Comparison of ENCODE assay signal across 26 cellular contexts in genomic region chr11:102617491-102618026, GRCh38. TPM values are rescaled to one million over a fixed set of nuclear protein-coding genes. Genes with fewer than 3 reads are reported as not detected.
DNase-seq lines count a peak whose midpoint lies in the region; ATAC-seq, FAIRE-seq and TF ChIP-seq lines count a peak whose summit lies in the region.
"Had no signal": no experiment of that assay in that cellular context is flagged by ENCODE, and none has a peak within 500 bp of the region (broad histone marks: within the 10 kb centered on the region; RNA-seq: fewer than 3 reads in every experiment).

No MANE protein-coding gene starts in this region.

- FAIRE-seq in A549 (lab: Jason Lieb, UNC): no peak

- peaks cover 0 to 6% (median 3%) of the 10 kb centered on the region in 3 donors for H3K4me1 Mint-ChIP-seq in T-cell

- no peaks in the 10 kb centered on the region for H3K9me3 Mint-ChIP-seq in T-cell
- H3K9me3 Mint-ChIP-seq: CD4-positive, CD25-positive, alpha-beta regulatory T cell; GM23338; T-helper 1 cell treated with Interleukin-12 subunit alpha and Interleukin-12 subunit beta and Interleukin-4 antibody, amounts not matched to agents 30 μg/mL and 1 μg/mL, for 36 hours had no signal

- DNase-seq in A549 (ENCODE audit: low read depth in 1 of 2, low spot score in 1 of 2): no peak
- peak; percentile 71 to 94 for DNase-seq in HAP-1 (ENCODE audit: low spot score in 2 of 2)
- peak; percentile 8 for DNase-seq in NCI-H345 treated with DMSO at 0.1 percent for 48 hours (lab: John Stamatoyannopoulos, UW; ENCODE audit: unreplicated experiment)
- peak; percentile 24 for DNase-seq in epithelial cell of esophagus (ENCODE audit: low read depth)
- no peak for DNase-seq in NCI-H2196 (lab: John Stamatoyannopoulos, UW; ENCODE audit: unreplicated experiment)
- DNase-seq in stimulated activated CD8-positive, alpha-beta memory T cell treated with anti-CD3 and anti-CD28 coated beads, Interleukin-4, amount 100 ng/mL, for 48 hours: no peak
- no peak for DNase-seq in Right ventricle myocardium superior
- DNase-seq in T-cell: no peak
- DNase-seq: CD4-positive, CD25-positive, alpha-beta regulatory T cell; COR-L47; DMS 273 treated with DMSO at 0.1 percent for 48 hours; Karpas-422; NCI-H1694 treated with DMSO at 0.1 percent for 48 hours; NCI-H2081 treated with DMSO at 0.1 percent for 48 hours; NCI-H2227 treated with DMSO at 0.1 percent for 48 hours; NCI-H524; NK-92 treated with Interleukin-12 subunit alpha and Interleukin-12 subunit beta, amount 100 ng/mL, for 24 hours; Peyer's patch; SJCRH30 had no signal

- POLR2A ChIA-PET in A549 (lab: Yijun Ruan, JAX) (no interaction called here), T-cell (lab: Charles Lee) (no interaction called here)

- no peak overlapping the region for H3K27ac ChIP-seq in A549
- H3K27ac ChIP-seq: Peyer's patch, SJCRH30 had no signal

- no peak for TF ChIP-seq CTCF in A549 (IDR thresholded peaks at IDR 0.05)
- no peak for TF ChIP-seq CTCF in epithelial cell of esophagus (IDR thresholded peaks at IDR 0.05; ENCODE audit: insufficient read depth, low read depth, low read length, missing control alignments)

- H3K27me3 Mint-ChIP-seq in T-cell: peaks cover 0 to 9% of the 10 kb centered on the region in 2 donors

- no peak for TF ChIP-seq RAD21 in A549 (conservative IDR thresholded peaks at IDR 0.05 in 1 of 2, IDR thresholded peaks at IDR 0.05 in 1 of 2)

- H3K4me1 ChIP-seq in A549: peaks cover 36% of the 10 kb centered on the region
- peaks cover 45% of the 10 kb centered on the region for H3K4me1 ChIP-seq in HAP-1
- H3K4me1 ChIP-seq: SJCRH30 had no signal

- TF ChIP-seq POLR2A in A549 (IDR thresholded peaks at IDR 0.05; ENCODE audit: low read length): no peak

- no peak overlapping the region for H3K4me3 Mint-ChIP-seq in T-cell
- H3K4me3 Mint-ChIP-seq: CD4-positive, CD25-positive, alpha-beta regulatory T cell; GM23338; T-helper 1 cell treated with Interleukin-12 subunit alpha and Interleukin-12 subunit beta and Interleukin-4 antibody, amounts not matched to agents 30 μg/mL and 1 μg/mL, for 36 hours had no signal

- ATAC-seq in A549: no peak
- ATAC-seq in Right ventricle myocardium superior (ENCODE audit: poor library complexity): no peak
- no peak for ATAC-seq in T-cell (replicated peaks in 1 of 4)
- ATAC-seq: GM23338, HCT116 had no signal

- H3K36me3 Mint-ChIP-seq in T-cell: no peaks in the 10 kb centered on the region
- H3K36me3 Mint-ChIP-seq: CD4-positive, CD25-positive, alpha-beta regulatory T cell had no signal

- CTCF ChIA-PET in A549 (lab: Yijun Ruan, JAX): interaction anchor here (0.8 to 2.2 kb wide), 2 partner anchors 49 to 242 kb away, joined by 4 to 8 read pairs; no protein-coding TSS in a partner anchor
- CTCF ChIA-PET in T-cell (lab: Charles Lee): no interaction called here

- H3K27ac Mint-ChIP-seq in T-cell: no peak overlapping the region
- H3K27ac Mint-ChIP-seq: CD4-positive, CD25-positive, alpha-beta regulatory T cell; GM23338; T-helper 1 cell treated with Interleukin-12 subunit alpha and Interleukin-12 subunit beta and Interleukin-4 antibody, amounts not matched to agents 30 μg/mL and 1 μg/mL, for 36 hours had no signal

- WGBS in A549 (ENCODE audit: missing lambda C conversion rate): 83% methylated on average over 1 of the region's 1 CpG

- intact Hi-C loops in Right ventricle myocardium superior (cut with DNase I): no loop called here

- no peak for TF ChIP-seq EP300 in A549 (IDR thresholded peaks at IDR 0.05)

- H3K4me2 ChIP-seq in A549: no peak overlapping the region
- H3K4me2 ChIP-seq: GM23338 had no signal

- no peaks in the 10 kb centered on the region for H3K36me3 ChIP-seq in HAP-1 (replicated peaks)
- H3K36me3 ChIP-seq: Peyer's patch, SJCRH30 had no signal

- H3K4me3 ChIP-seq in A549 (no peak overlapping the region), HAP-1 (no peak overlapping the region), epithelial cell of esophagus (ENCODE audit: low read length) (no peak overlapping the region)
- H3K4me3 ChIP-seq: GM23338, Peyer's patch, SJCRH30 had no signal

- H3K9me3 ChIP-seq in A549 (no peaks in the 10 kb centered on the region), HAP-1 (no peaks in the 10 kb centered on the region)
- H3K9me3 ChIP-seq: Peyer's patch, SJCRH30 had no signal

- no peaks in the 10 kb centered on the region for H3K27me3 ChIP-seq in HAP-1 (ENCODE audit: low read depth)
- H3K27me3 ChIP-seq: Peyer's patch, SJCRH30 had no signal

- in situ Hi-C loops in HAP-1 (cut with MboI; ENCODE audit: low sequenced_read_pairs): no loop called here

TF ChIP-seq in A549, 52 proteins besides CTCF, POLR2A, EP300 and RAD21:
- TF ChIP-seq MAFK (IDR thresholded peaks at IDR 0.05; ENCODE audit: partially characterized antibody) (peak; percentile 30), PHF8 (IDR thresholded peaks at IDR 0.05; ENCODE audit: borderline replicate concordance, low read depth) (no peak), REST (IDR thresholded peaks at IDR 0.05) (no peak)

RNA-seq across cellular contexts. Expression of gene MMP20, which starts 7.6 kb away (rescaled TPM):
- polyA plus RNA-seq in A549 (2011; rRNA removed) (not detected in 2 replicates), A549 (2017; fragmentation: RNase III; extraction: RNeasy Plus Mini Kit Qiagen cat#74134 plus additional on column Dnase treatment) (not detected in 3 replicates)
- not detected in 2 replicates for polyA plus RNA-seq in A549 (2012; cell fraction: cytosol; rRNA removed)
- polyA plus RNA-seq in A549 (2012; cell fraction: nucleus; rRNA removed): not detected in 2 replicates
- polyA minus RNA-seq in A549 (2011; rRNA and poly(A)+ RNA removed): not detected in 2 replicates
- total RNA-seq in Right ventricle myocardium superior (not detected), T-cell (not detected)
- total RNA-seq: A673; CD4-positive, CD25-positive, alpha-beta regulatory T cell; G401; GM23338; M059J; Peyer's patch; SJCRH30 had no signal
- polyA plus RNA-seq: BJ; CD4-positive, CD25-positive, alpha-beta regulatory T cell; GM23338 had no signal

Comparison
In these comparisons a context has a peak if more than half of its experiments do, and no peak if none do; other contexts are left out.
1. DNase-seq: peak in HAP-1 (2 of 2), NCI-H345 treated with DMSO at 0.1 percent for 48 hours (single experiment) and epithelial cell of esophagus (single experiment); none in A549 (0 of 2), NCI-H2196 (single experiment), stimulated activated CD8-positive, alpha-beta memory T cell treated with anti-CD3 and anti-CD28 coated beads, Interleukin-4, amount 100 ng/mL, for 48 hours (single experiment), Right ventricle myocardium superior (single experiment) and T-cell (0 of 34).